Comparison of ENCODE assay signal across 8 cellular contexts in the genomic region with DNA sequence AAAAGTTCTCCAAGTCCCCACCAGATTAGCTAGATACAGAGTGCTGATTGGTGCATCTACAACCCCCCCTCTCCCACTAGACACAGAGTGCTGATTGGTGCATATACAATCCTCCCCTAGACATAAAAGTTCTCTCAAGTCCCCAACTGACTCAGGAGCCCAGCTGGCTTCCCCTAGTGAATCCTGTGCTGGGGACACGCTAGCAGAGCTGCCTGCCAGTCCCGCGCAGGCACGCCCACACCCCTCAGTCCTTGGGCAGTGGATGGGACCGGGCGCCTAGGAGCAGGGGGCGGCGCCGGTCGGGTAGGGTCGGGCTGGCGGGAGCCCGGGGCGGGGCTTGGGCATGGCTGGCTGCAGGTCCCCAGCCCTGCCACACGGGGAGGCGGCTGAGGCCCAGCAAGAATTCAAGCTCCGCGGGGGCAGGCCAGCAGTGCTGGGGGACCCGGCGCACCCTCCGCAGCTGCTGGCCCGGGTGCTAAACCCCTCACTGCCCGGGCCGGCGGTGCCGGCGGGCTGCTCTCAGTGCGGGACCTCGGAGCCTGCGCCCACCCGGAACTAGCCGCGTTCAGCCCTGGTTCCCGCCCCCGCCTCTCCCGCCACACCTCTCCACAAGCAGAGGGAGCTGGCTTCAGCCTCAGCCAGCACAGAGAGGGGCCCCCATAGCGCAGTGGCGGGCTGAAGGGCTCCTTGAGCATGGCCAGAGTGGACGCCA.
DNase-seq lines count a peak whose midpoint lies in the region; ATAC-seq and TF ChIP-seq lines count a peak whose summit lies in the region.

No MANE protein-coding gene starts in this region.

- H3K4me3 ChIP-seq in WERI-Rb-1 (ENCODE audit: low read depth, low read length), result peak overlapping the region; percentile 50

- H3K27me3 ChIP-seq in WERI-Rb-1 (ENCODE audit: insufficient read depth, low read depth, severe bottlenecking), result no peaks in the 10 kb centered on the region

- in situ Hi-C loops in ACHN (cut with HindIII; ENCODE audit: low pct_ligation_motif_present, low pct_unique_long_range_greater_than_20kb, low sequenced_read_pairs), result no loop called here

- intact Hi-C loops in left colon (cut with DNase I, micrococcal nuclease), result no loop called here

- TF ChIP-seq CTCF in WERI-Rb-1 (IDR thresholded peaks at IDR 0.05; ENCODE audit: low read depth, low read length), result peak; percentile 49

- DNase-seq in ACHN (peak; percentile 66), NCI-H2107 treated with DMSO at 0.1 percent for 48 hours (lab: John Stamatoyannopoulos, UW; ENCODE audit: unreplicated experiment) (peak; percentile 66), WERI-Rb-1 (peak; percentile 91), caudate nucleus (lab: John Stamatoyannopoulos, UW) (peak in 36 of 61 donors; percentile 1 to 50 (median 16)), left colon (peak; percentile 73 to 85)
- DNase-seq in stimulated activated CD4-positive, alpha-beta T cell treated with anti-CD3 and anti-CD28 coated beads, Interleukin-2, amount 100 ng/mL, for 48 hours, result peak; percentile 70 to 81

- H3K36me3 ChIP-seq in WERI-Rb-1, result no peaks in the 10 kb centered on the region

- H3K9me3 ChIP-seq in WERI-Rb-1 (ENCODE audit: severe bottlenecking), result no peaks in the 10 kb centered on the region

- ATAC-seq in GM18519 (IDR thresholded peaks at IDR 0.05; ENCODE audit: low FRiP score, unreplicated experiment) (peak; percentile 93), HG03025 (IDR thresholded peaks at IDR 0.05; ENCODE audit: low FRiP score, unreplicated experiment) (peak; percentile 99), left colon (peak; percentile 98)

- H3K27ac ChIP-seq in WERI-Rb-1, result peak overlapping the region; percentile 56
- no peak overlapping the region for H3K27ac ChIP-seq in caudate nucleus (ENCODE audit: low read depth, low read length)

Comparison
In these comparisons a context has a peak if more than half of its experiments do, and no peak if none do; other contexts are left out.
1. DNase-seq: peak in every context shown above with its lines; median percentile 91 in WERI-Rb-1; 79 in left colon; 76 in stimulated activated CD4-positive, alpha-beta T cell treated with anti-CD3 and anti-CD28 coated beads, Interleukin-2, amount 100 ng/mL, for 48 hours; 66 in ACHN; 66 in NCI-H2107 treated with DMSO at 0.1 percent for 48 hours; 16 in caudate nucleus.